ENCODE assay signal across 12 cellular contexts in genomic region chr3:189914799-189915198, GRCh38.
DNase-seq lines count a peak whose midpoint lies in the region; ATAC-seq, FAIRE-seq and TF ChIP-seq lines count a peak whose summit lies in the region.
"Had no signal": no experiment of that assay in that cellular context is flagged by ENCODE, and none has a peak within 500 bp of the region (broad histone marks: within the 10 kb centered on the region; RNA-seq: fewer than 3 reads in every experiment).

No MANE protein-coding gene starts in this region.

- no peak for FAIRE-seq in endothelial cell of umbilical vein (lab: Jason Lieb, UNC)

- no peaks in the 10 kb centered on the region for H3K36me3 ChIP-seq in GM23338 (ENCODE audit: insufficient read depth)
- no peaks in the 10 kb centered on the region for H3K36me3 ChIP-seq in endothelial cell of umbilical vein (ENCODE audit: control insufficient read depth in 2 of 2, extremely low read depth in 1 of 2, insufficient read depth in 2 of 2, low read length in 2 of 2)
- no peaks in the 10 kb centered on the region for H3K36me3 ChIP-seq in gastrocnemius medialis
- no peaks in the 10 kb centered on the region for H3K36me3 ChIP-seq in effector memory CD4-positive, alpha-beta T cell (ENCODE audit: control insufficient read depth, insufficient read depth, low read length)
- H3K36me3 ChIP-seq in Peyer's patch = no peaks in the 10 kb centered on the region
- H3K36me3 ChIP-seq: tibial nerve had no signal

- no peak for DNase-seq in GM23338 (ENCODE audit: low spot score)
- DNase-seq in NOMO-1 treated with dmso at 0.1 percent for 144 hours (lab: John Stamatoyannopoulos, UW; ENCODE audit: unreplicated experiment) = peak; percentile 93
- peak; percentile 42 for DNase-seq in endothelial cell of umbilical vein (ENCODE audit: low read depth, low spot score)
- DNase-seq in gastrocnemius medialis = no peak
- DNase-seq in activated naive CD8-positive, alpha-beta T cell treated with anti-CD3 and anti-CD28 coated beads for 36 hours = no peak
- DNase-seq in effector memory CD4-positive, alpha-beta T cell = no peak
- DNase-seq in Peyer's patch = no peak
- DNase-seq: effector CD8-positive, alpha-beta T cell; NCI-H187 treated with DMSO at 0.1 percent for 48 hours had no signal

- POLR2A ChIA-PET in endothelial cell of umbilical vein (lab: Charles Lee) = no interaction called here

- no peak overlapping the region for H3K27ac Mint-ChIP-seq in GM23338
- H3K27ac Mint-ChIP-seq in activated naive CD8-positive, alpha-beta T cell treated with anti-CD3 and anti-CD28 coated beads for 36 hours = no peak overlapping the region
- H3K27ac Mint-ChIP-seq: memory B cell had no signal

- H3K4me1 ChIP-seq in GM23338 (ENCODE audit: insufficient read depth) (peaks cover 10% of the 10 kb centered on the region), endothelial cell of umbilical vein (ENCODE audit: control insufficient read depth, extremely low read depth, insufficient read depth, low read length) (peaks cover 3% of the 10 kb centered on the region), gastrocnemius medialis (no peaks in the 10 kb centered on the region), Peyer's patch (no peaks in the 10 kb centered on the region)
- H3K4me1 ChIP-seq in effector memory CD4-positive, alpha-beta T cell (ENCODE audit: control insufficient read depth, insufficient read depth, low read length, poor library complexity, severe bottlenecking) = no peaks in the 10 kb centered on the region
- H3K4me1 ChIP-seq: tibial nerve had no signal

- H3K9me3 Mint-ChIP-seq in GM23338 = no peaks in the 10 kb centered on the region
- no peaks in the 10 kb centered on the region for H3K9me3 Mint-ChIP-seq in activated naive CD8-positive, alpha-beta T cell treated with anti-CD3 and anti-CD28 coated beads for 36 hours
- H3K9me3 Mint-ChIP-seq: memory B cell had no signal

- no peak for TF ChIP-seq POLR2A in endothelial cell of umbilical vein (IDR thresholded peaks at IDR 0.05; ENCODE audit: low read depth, low read length)
- TF ChIP-seq POLR2A in gastrocnemius medialis (IDR thresholded peaks at IDR 0.05) = no peak
- TF ChIP-seq POLR2A in Peyer's patch (IDR thresholded peaks at IDR 0.05) = no peak

- H3K9me2 ChIP-seq in GM23338 (ENCODE audit: insufficient read depth) = no peaks in the 10 kb centered on the region

- peaks cover 24% of the 10 kb centered on the region for H3K4me1 Mint-ChIP-seq in GM23338
- H3K4me1 Mint-ChIP-seq in activated naive CD8-positive, alpha-beta T cell treated with anti-CD3 and anti-CD28 coated beads for 36 hours = no peaks in the 10 kb centered on the region
- H3K4me1 Mint-ChIP-seq: memory B cell had no signal

- H3K4me3 ChIP-seq in GM23338 = no peak overlapping the region
- no peak overlapping the region for H3K4me3 ChIP-seq in endothelial cell of umbilical vein (replicated peaks in 1 of 3; ENCODE audit: insufficient read depth in 1 of 3, low read depth in 1 of 3, low read length in 3 of 3)
- no peak overlapping the region for H3K4me3 ChIP-seq in gastrocnemius medialis
- H3K4me3 ChIP-seq in effector memory CD4-positive, alpha-beta T cell (ENCODE audit: insufficient read depth, low read depth, low read length, poor library complexity, severe bottlenecking) = no peak overlapping the region
- H3K4me3 ChIP-seq in Peyer's patch = no peak overlapping the region
- H3K4me3 ChIP-seq: tibial nerve had no signal

- no peak overlapping the region for H3K4me2 ChIP-seq in GM23338
- H3K4me2 ChIP-seq in endothelial cell of umbilical vein (ENCODE audit: insufficient read depth, low read length) = no peak overlapping the region

- H3K27me3 Mint-ChIP-seq in GM23338 (ENCODE audit: insufficient read depth, low read depth, poor library complexity) = no peaks in the 10 kb centered on the region
- peaks cover 9% of the 10 kb centered on the region for H3K27me3 Mint-ChIP-seq in activated naive CD8-positive, alpha-beta T cell treated with anti-CD3 and anti-CD28 coated beads for 36 hours

- H3K4me3 Mint-ChIP-seq in GM23338 = no peak overlapping the region
- H3K4me3 Mint-ChIP-seq in activated naive CD8-positive, alpha-beta T cell treated with anti-CD3 and anti-CD28 coated beads for 36 hours = no peak overlapping the region
- H3K4me3 Mint-ChIP-seq: memory B cell had no signal

- intact Hi-C loops in endothelial cell of umbilical vein (cut with micrococcal nuclease) = no loop called here
- intact Hi-C loops in gastrocnemius medialis (cut with DNase I; ENCODE audit: low total_unique reads) = no loop called here

- no TSS peak for BruUV-seq in endothelial cell of umbilical vein (replicated peaks; lab: Mats Ljungman, UMichigan)

- CTCF ChIA-PET in endothelial cell of umbilical vein (lab: Charles Lee) = interaction anchor here (1.0 kb wide), 1 partner anchor 34 kb away, joined by 4 read pairs; no protein-coding TSS in a partner anchor

- H3K9me3 ChIP-seq in endothelial cell of umbilical vein (replicated peaks; ENCODE audit: control insufficient read depth, insufficient read depth, low read length) (no peaks in the 10 kb centered on the region), gastrocnemius medialis (no peaks in the 10 kb centered on the region), Peyer's patch (no peaks in the 10 kb centered on the region)
- no peaks in the 10 kb centered on the region for H3K9me3 ChIP-seq in effector memory CD4-positive, alpha-beta T cell (ENCODE audit: control insufficient read depth, low read length)
- H3K9me3 ChIP-seq: tibial nerve had no signal

- H2AFZ ChIP-seq in GM23338 = 0 out of 2 replicates have a peak overlapping the region, but pooled peaks have one; percentile 3
- H2AFZ ChIP-seq in endothelial cell of umbilical vein (ENCODE audit: low read depth, low read length) = no peak overlapping the region

- H3K9ac ChIP-seq in endothelial cell of umbilical vein (replicated peaks; ENCODE audit: extremely low read depth, insufficient read depth, low read length) = no peak overlapping the region

- H3K27ac ChIP-seq in GM23338 (ENCODE audit: low read depth) (no peak overlapping the region), endothelial cell of umbilical vein (ENCODE audit: insufficient read depth, low read depth, low read length) (no peak overlapping the region), gastrocnemius medialis (no peak overlapping the region), Peyer's patch (no peak overlapping the region)
- H3K27ac ChIP-seq in effector memory CD4-positive, alpha-beta T cell (ENCODE audit: insufficient read depth, low read length, poor library complexity, severe bottlenecking) = no peak overlapping the region
- H3K27ac ChIP-seq: tibial nerve had no signal

- TF ChIP-seq CTCF in GM23338 (conservative IDR thresholded peaks at IDR 0.05; ENCODE audit: low read depth in 2 of 2) (no peak), endothelial cell of umbilical vein (IDR thresholded peaks at IDR 0.05; ENCODE audit: extremely low read depth in 1 of 2, insufficient read depth in 1 of 2, low read depth in 1 of 2, low read length in 2 of 2) (no peak), gastrocnemius medialis (IDR thresholded peaks at IDR 0.05 in 4 of 5, conservative IDR thresholded peaks at IDR 0.05 in 1 of 5) (no peak), Peyer's patch (IDR thresholded peaks at IDR 0.05) (no peak)

- H3K9me1 ChIP-seq in endothelial cell of umbilical vein (replicated peaks; ENCODE audit: control insufficient read depth, extremely low read depth, insufficient read depth, low read length) = no peaks in the 10 kb centered on the region

- H3K79me2 ChIP-seq in GM23338 (replicated peaks; ENCODE audit: insufficient read depth) (no peaks in the 10 kb centered on the region), endothelial cell of umbilical vein (ENCODE audit: control insufficient read depth, insufficient read depth, low read length) (no peaks in the 10 kb centered on the region)

- in situ Hi-C loops in gastrocnemius medialis (cut with MboI; ENCODE audit: low sequenced_read_pairs in 4 of 4) = no loop called here

- H4K20me1 ChIP-seq in GM23338 (replicated peaks; ENCODE audit: insufficient read depth) (no peaks in the 10 kb centered on the region), endothelial cell of umbilical vein (replicated peaks; ENCODE audit: control insufficient read depth, extremely low read depth, insufficient read depth, low read length) (no peaks in the 10 kb centered on the region)

- no peaks in the 10 kb centered on the region for H3F3A ChIP-seq in GM23338 (replicated peaks; ENCODE audit: low read depth)

- no peaks in the 10 kb centered on the region for H3K27me3 ChIP-seq in GM23338 (ENCODE audit: insufficient read depth)
- H3K27me3 ChIP-seq in endothelial cell of umbilical vein (ENCODE audit: control insufficient read depth in 2 of 2, insufficient read depth in 2 of 2, low read length in 2 of 2) = no peaks in the 10 kb centered on the region
- H3K27me3 ChIP-seq in gastrocnemius medialis = no peaks in the 10 kb centered on the region
- H3K27me3 ChIP-seq in effector memory CD4-positive, alpha-beta T cell (replicated peaks; ENCODE audit: control insufficient read depth, insufficient read depth, low read length, poor library complexity, severe bottlenecking) = no peaks in the 10 kb centered on the region
- H3K27me3 ChIP-seq in Peyer's patch = no peaks in the 10 kb centered on the region
- H3K27me3 ChIP-seq: tibial nerve had no signal

- dilution Hi-C loops in endothelial cell of umbilical vein (cut with MboI; ENCODE audit: extremely low pct_ligation_motif_present, low sequenced_read_pairs) = no loop called here

- no peaks in the 10 kb centered on the region for H3K36me3 Mint-ChIP-seq in GM23338 (ENCODE audit: low read depth)
- no peaks in the 10 kb centered on the region for H3K36me3 Mint-ChIP-seq in activated naive CD8-positive, alpha-beta T cell treated with anti-CD3 and anti-CD28 coated beads for 36 hours
- H3K36me3 Mint-ChIP-seq: memory B cell had no signal

- ATAC-seq in GM23338 = no peak
- peak; percentile 58 to 80 for ATAC-seq in gastrocnemius medialis
- no peak for ATAC-seq in HG02588 (IDR thresholded peaks at IDR 0.05; ENCODE audit: unreplicated experiment)

TF ChIP-seq in GM23338, 12 proteins besides CTCF, POLR2A, EP300 and RAD21:
- TF ChIP-seq JUNB (IDR thresholded peaks at IDR 0.05; ENCODE audit: unreplicated experiment) (no peak), POLR2AphosphoS5 (IDR thresholded peaks at IDR 0.05; ENCODE audit: low read depth) (no peak), NANOG (IDR thresholded peaks at IDR 0.05; ENCODE audit: borderline replicate concordance) (no peak), ZNF331 (CRISPR knock-in tag; IDR thresholded peaks at IDR 0.05; ENCODE audit: low read depth) (no peak)

TF ChIP-seq in endothelial cell of umbilical vein, 7 proteins besides CTCF, POLR2A, EP300 and RAD21:
- TF ChIP-seq FOS (IDR thresholded peaks at IDR 0.05; ENCODE audit: borderline replicate concordance, insufficient read depth, low read length) = peak; percentile 17
- peak; percentile 31 for TF ChIP-seq GATA2 (IDR thresholded peaks at IDR 0.05; ENCODE audit: insufficient read depth, insufficient read length, low read depth, low read length)
- TF ChIP-seq EZH2 (IDR thresholded peaks at IDR 0.05; ENCODE audit: borderline replicate concordance, low read depth, low read length, severe bottlenecking) = no peak
- no peak for TF ChIP-seq MYC (IDR thresholded peaks at IDR 0.05; ENCODE audit: low read depth, low read length)

Comparison
In these comparisons a context has a peak if more than half of its experiments do, and no peak if none do; other contexts are left out.
1. ATAC-seq: peak in gastrocnemius medialis (2 of 2); none in GM23338 (single experiment) and HG02588 (single experiment).
2. DNase-seq: peak in NOMO-1 treated with dmso at 0.1 percent for 144 hours (single experiment) and endothelial cell of umbilical vein (single experiment); none in GM23338 (single experiment), gastrocnemius medialis (0 of 2), activated naive CD8-positive, alpha-beta T cell treated with anti-CD3 and anti-CD28 coated beads for 36 hours (single experiment), effector memory CD4-positive, alpha-beta T cell (0 of 3) and Peyer's patch (0 of 3).